In genomic region chr16:31347445-31347844, GRCh38 we compare ENCODE assay signal across 1 cellular context.
TF ChIP-seq lines count a peak whose summit lies in the region.

No MANE protein-coding gene starts in this region.

TF ChIP-seq in GM12878, 131 proteins besides CTCF, POLR2A, EP300 and RAD21:
- TF ChIP-seq CHD4 (IDR thresholded peaks at IDR 0.05) (no peak), SPI1 (IDR thresholded peaks at IDR 0.05; ENCODE audit: borderline replicate concordance, insufficient read depth, low read depth, low read length) (peak; percentile 54; the same call in 1 of the 2 replicates), PML (IDR thresholded peaks at IDR 0.05; ENCODE audit: low read length) (no peak)
- TF ChIP-seq, protein P1, sequence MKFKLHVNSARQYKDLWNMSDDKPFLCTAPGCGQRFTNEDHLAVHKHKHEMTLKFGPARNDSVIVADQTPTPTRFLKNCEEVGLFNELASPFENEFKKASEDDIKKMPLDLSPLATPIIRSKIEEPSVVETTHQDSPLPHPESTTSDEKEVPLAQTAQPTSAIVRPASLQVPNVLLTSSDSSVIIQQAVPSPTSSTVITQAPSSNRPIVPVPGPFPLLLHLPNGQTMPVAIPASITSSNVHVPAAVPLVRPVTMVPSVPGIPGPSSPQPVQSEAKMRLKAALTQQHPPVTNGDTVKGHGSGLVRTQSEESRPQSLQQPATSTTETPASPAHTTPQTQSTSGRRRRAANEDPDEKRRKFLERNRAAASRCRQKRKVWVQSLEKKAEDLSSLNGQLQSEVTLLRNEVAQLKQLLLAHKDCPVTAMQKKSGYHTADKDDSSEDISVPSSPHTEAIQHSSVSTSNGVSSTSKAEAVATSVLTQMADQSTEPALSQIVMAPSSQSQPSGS (IDR thresholded peaks at IDR 0.05; ENCODE audit: low read length): no peak
TF ChIP-seq in GM12878: peak in this region for 1.
